In the genomic region with DNA sequence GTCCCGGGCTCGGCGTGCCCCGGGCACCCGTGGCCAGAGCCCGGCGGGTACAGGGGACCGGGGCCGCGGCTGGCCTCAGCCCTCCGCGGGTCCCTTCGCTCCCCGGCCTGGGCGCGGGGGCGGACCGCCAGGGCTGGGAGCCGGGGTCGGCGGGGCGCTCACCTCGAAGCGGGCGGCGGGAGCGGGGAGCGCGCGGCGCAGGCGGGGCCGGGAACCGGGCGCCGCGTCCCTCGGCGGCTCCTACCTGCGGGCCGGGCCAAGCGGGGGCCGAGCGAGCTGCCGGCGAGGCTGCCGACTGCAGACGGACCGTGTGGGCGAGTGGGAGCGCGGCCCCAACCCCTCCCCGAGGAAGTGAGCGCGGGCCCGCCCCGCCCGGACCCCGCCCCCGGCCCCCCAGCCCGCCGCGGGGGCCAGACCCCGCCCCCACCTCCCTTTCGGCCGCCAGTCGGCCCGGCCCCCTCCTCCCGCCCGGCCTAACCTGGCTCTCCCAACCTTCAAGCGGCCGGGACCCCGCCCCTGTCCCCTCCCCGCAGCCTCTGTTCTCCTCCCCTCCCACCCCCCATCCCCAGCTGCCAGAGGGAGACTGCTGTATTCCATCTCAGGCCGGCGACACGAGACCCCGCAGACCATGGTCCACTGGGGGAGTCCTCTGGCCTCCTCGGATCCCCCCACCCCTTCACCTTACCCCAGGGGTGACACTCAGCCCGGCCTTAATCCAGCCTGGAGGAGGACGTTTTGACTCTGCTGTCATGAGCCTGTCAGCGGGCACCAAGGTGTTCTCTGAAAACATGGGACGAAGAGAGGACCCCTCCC, we compare ENCODE assay signal across 8 cellular contexts. TPM values are rescaled to one million over a fixed set of nuclear protein-coding genes. Genes with fewer than 3 reads are reported as not detected.
DNase-seq lines count a peak whose midpoint lies in the region; ATAC-seq and TF ChIP-seq lines count a peak whose summit lies in the region.

A gene with protein sequence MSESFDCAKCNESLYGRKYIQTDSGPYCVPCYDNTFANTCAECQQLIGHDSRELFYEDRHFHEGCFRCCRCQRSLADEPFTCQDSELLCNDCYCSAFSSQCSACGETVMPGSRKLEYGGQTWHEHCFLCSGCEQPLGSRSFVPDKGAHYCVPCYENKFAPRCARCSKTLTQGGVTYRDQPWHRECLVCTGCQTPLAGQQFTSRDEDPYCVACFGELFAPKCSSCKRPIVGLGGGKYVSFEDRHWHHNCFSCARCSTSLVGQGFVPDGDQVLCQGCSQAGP (minus strand): TSS at position 320 of the 813 bp plus-strand sequence. CDS start 6,102 bp downstream, outside the sequence.

- peak within 1 kb of the TSS; percentile 68 to 77 for H3K4me3 ChIP-seq in muscle layer of duodenum (ENCODE audit: low read depth in 1 of 2, low read length in 2 of 2)

- TF ChIP-seq POLR2A in erythroblast (IDR thresholded peaks at IDR 0.05; ENCODE audit: low read length) = peak; percentile 10

- no peaks in the 10 kb centered on the region for H3K27me3 ChIP-seq in muscle layer of duodenum (ENCODE audit: low read depth, low read length)

- ATAC-seq in GM21576 (IDR thresholded peaks at IDR 0.05; ENCODE audit: unreplicated experiment) = no peak

- peak within 1 kb of the TSS; percentile 85 for H3K27ac ChIP-seq in muscle layer of duodenum (ENCODE audit: low read length)

- H3K36me3 ChIP-seq in muscle layer of duodenum (ENCODE audit: control insufficient read depth in 1 of 2, insufficient read depth in 2 of 2, low read length in 2 of 2) = peaks cover 0 to 6% of the 10 kb centered on the region in 2 donors

- DNase-seq in activated T-cell treated with anti-CD3 and anti-CD28 coated beads for 48 hours (ENCODE audit: low read depth) (peak; percentile 57), activated T-cell treated with anti-CD3 and anti-CD28 coated beads for 4 hours (no peak), NCI-H2171 (lab: John Stamatoyannopoulos, UW) (peak; percentile 32), erythroblast (lab: John Stamatoyannopoulos, UW) (peak; percentile 59 to 62), ureter (ENCODE audit: low spot score) (peak; percentile 58)
- DNase-seq in activated CD8-positive, alpha-beta memory T cell treated with anti-CD3 and anti-CD28 coated beads for 24 hours = peak; percentile 79

- peaks cover 11 to 31% of the 10 kb centered on the region in 2 donors for H3K4me1 ChIP-seq in muscle layer of duodenum (ENCODE audit: control insufficient read depth in 1 of 2, insufficient read depth in 2 of 2, low read length in 2 of 2)

- no peaks in the 10 kb centered on the region for H3K9me3 ChIP-seq in muscle layer of duodenum (ENCODE audit: control insufficient read depth in 1 of 2, low read length in 2 of 2)

RNA-seq across cellular contexts. Expression of the gene that starts here (rescaled TPM):
- 18.2 TPM for total RNA-seq in ureter
